8 cellular contexts compared by ENCODE assay signal in the genomic region with DNA sequence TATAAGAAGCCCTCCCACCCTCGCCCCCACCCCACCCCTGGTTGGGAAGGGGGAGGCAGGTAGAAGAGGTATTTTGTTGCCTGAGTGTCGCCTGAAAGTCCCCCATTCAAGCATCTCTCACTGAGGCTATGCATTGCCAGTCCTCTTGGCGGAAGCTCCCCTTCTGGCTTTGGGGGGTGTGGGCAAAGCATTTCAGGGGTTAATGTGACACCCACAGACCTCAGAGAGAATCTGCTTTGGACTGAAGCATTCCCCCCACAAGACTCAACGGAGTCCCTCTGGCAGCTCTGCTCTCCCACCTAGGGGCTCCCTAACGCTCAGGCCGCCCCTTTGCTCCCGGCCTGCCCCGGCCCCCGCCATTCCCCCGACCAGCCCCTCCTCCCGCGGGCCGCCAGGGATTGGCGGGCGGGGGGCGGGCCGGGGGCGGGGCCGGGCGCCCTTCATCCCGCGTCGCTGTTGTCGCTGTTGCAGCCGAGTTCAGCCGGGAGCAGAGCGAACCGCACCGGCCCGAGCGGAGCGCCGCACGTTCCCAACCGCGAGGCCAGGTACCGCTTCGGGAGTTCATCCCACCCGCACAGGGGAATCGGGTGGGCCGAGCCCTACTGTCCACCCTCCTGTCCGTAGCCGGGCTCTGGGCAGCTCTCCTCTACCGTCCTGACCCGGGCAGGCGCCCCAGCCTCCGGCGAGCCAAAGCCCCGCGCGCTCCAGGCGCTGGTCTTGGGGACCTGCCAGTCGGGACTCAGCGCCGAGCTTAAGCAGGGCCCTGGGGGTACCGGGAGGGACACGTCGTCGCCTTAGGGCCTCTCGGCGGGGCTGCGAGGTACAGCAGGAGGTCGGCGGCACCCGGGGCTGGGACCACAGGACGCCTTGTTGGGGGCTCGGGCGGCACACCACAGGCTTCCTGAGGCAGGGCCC. TPM values are rescaled to one million over a fixed set of nuclear protein-coding genes. Genes with fewer than 3 reads are reported as not detected.
DNase-seq lines count a peak whose midpoint lies in the region; ATAC-seq and TF ChIP-seq lines count a peak whose summit lies in the region.

SLC38A3 (plus strand) TSS at position 468 of the 915 bp plus-strand sequence. CDS start 8,929 bp downstream, outside the sequence.

- no peak within 1 kb of the TSS for H3K4me3 Mint-ChIP-seq in activated naive CD8-positive, alpha-beta T cell treated with anti-CD3 and anti-CD28 coated beads, Interleukin-2, amount 10 ng/mL, durations not matched to agents 7 days and 5 days

- no peaks in the 10 kb centered on the region for H3K4me1 Mint-ChIP-seq in activated naive CD8-positive, alpha-beta T cell treated with anti-CD3 and anti-CD28 coated beads, Interleukin-2, amount 10 ng/mL, durations not matched to agents 7 days and 5 days

- H3K27ac ChIP-seq in iPS DF 6.9 (ENCODE audit: low read length) (no peak within 1 kb of the TSS), spleen (no peak within 1 kb of the TSS)

- no peaks in the 10 kb centered on the region for H3K36me3 ChIP-seq in iPS DF 6.9 (ENCODE audit: control insufficient read depth, insufficient read depth, low read length)
- H3K36me3 ChIP-seq in spleen: no peaks in the 10 kb centered on the region

- H3K27me3 Mint-ChIP-seq in activated naive CD8-positive, alpha-beta T cell treated with anti-CD3 and anti-CD28 coated beads, Interleukin-2, amount 10 ng/mL, durations not matched to agents 7 days and 5 days: peaks cover 52% of the 10 kb centered on the region

- no peaks in the 10 kb centered on the region for H3K9me3 ChIP-seq in iPS DF 6.9 (ENCODE audit: control insufficient read depth, insufficient read depth, low read length)
- H3K9me3 ChIP-seq in spleen: no peaks in the 10 kb centered on the region

- no CpG with 5 or more reads among the region's 68 CpGs for whole genome bisulfite sequencing in iPS DF 6.9 (ENCODE audit: insufficient coverage, insufficient read length)
- WGBS in spleen, 5 donors: 3 to 15% (median 3%) methylated on average over 15 to 68 of the region's 68 CpGs

- no peaks in the 10 kb centered on the region for H3K9me3 Mint-ChIP-seq in activated naive CD8-positive, alpha-beta T cell treated with anti-CD3 and anti-CD28 coated beads, Interleukin-2, amount 10 ng/mL, durations not matched to agents 7 days and 5 days

- ATAC-seq in activated naive CD8-positive, alpha-beta T cell treated with anti-CD3 and anti-CD28 coated beads, Interleukin-2, amount 10 ng/mL, durations not matched to agents 7 days and 5 days (ENCODE audit: low read depth): peak; percentile 43
- no peak for ATAC-seq in GM19452 (IDR thresholded peaks at IDR 0.05; ENCODE audit: unreplicated experiment)
- ATAC-seq in HG03108 (IDR thresholded peaks at IDR 0.05; ENCODE audit: unreplicated experiment): no peak

- no peaks in the 10 kb centered on the region for H3K36me3 Mint-ChIP-seq in activated naive CD8-positive, alpha-beta T cell treated with anti-CD3 and anti-CD28 coated beads, Interleukin-2, amount 10 ng/mL, durations not matched to agents 7 days and 5 days

- H3K4me3 ChIP-seq in iPS DF 6.9 (ENCODE audit: low read length) (peak within 1 kb of the TSS; percentile 28; the same call in 1 of the 2 replicates), spleen (peak within 1 kb of the TSS; percentile 4 to 60 (median 25))

- no peak for TF ChIP-seq POLR2A in spleen (IDR thresholded peaks at IDR 0.05)

- H3K4me1 ChIP-seq in iPS DF 6.9 (ENCODE audit: control insufficient read depth, insufficient read depth, low read length) (peaks cover 4% of the 10 kb centered on the region), spleen (peaks cover 11 to 22% (median 16%) of the 10 kb centered on the region in 6 donors)

- no peak within 1 kb of the TSS for H3K27ac Mint-ChIP-seq in activated naive CD8-positive, alpha-beta T cell treated with anti-CD3 and anti-CD28 coated beads, Interleukin-2, amount 10 ng/mL, durations not matched to agents 7 days and 5 days

- H3K27me3 ChIP-seq in iPS DF 6.9 (ENCODE audit: control insufficient read depth, insufficient read depth, low read length) (peaks cover 3% of the 10 kb centered on the region; the same call in 1 of the 2 replicates), spleen (replicated peaks in 1 of 7) (peaks cover 0 to 83% (median 51%) of the 10 kb centered on the region in 7 donors)

- POLR2A ChIA-PET in activated naive CD8-positive, alpha-beta T cell treated with anti-CD3 and anti-CD28 coated beads, Interleukin-2, amount 10 ng/mL, durations not matched to agents 7 days and 5 days (lab: Charles Lee): interaction anchor here (2.7 kb wide), 1 partner anchor 10 kb away, joined by 10 read pairs; no protein-coding TSS in a partner anchor

- DNase-seq in activated CD8-positive, alpha-beta memory T cell treated with anti-CD3 and anti-CD28 coated beads for 24 hours: peak; percentile 68
- no peak for DNase-seq in activated CD8-positive, alpha-beta memory T cell treated with anti-CD3 and anti-CD28 coated beads, Interleukin-2, amount 50 U/mL, for 48 hours
- DNase-seq in activated naive CD8-positive, alpha-beta T cell treated with anti-CD3 and anti-CD28 coated beads, Interleukin-2, amount 10 ng/mL, durations not matched to agents 7 days and 5 days: peak; percentile 50
- DNase-seq in iPS DF 6.9 (ENCODE audit: low read depth, low spot score) (no peak), spleen (no peak)
- DNase-seq in activated CD4-positive, alpha-beta T cell treated with anti-CD3 and anti-CD28 coated beads for 1 hour: no peak

- TF ChIP-seq CTCF in spleen (IDR thresholded peaks at IDR 0.05 in 8 of 11, conservative IDR thresholded peaks at IDR 0.05 in 3 of 11): no peak

- intact Hi-C loops in spleen (cut with DNase I; ENCODE audit: low total_unique reads): no loop called here

RNA-seq across cellular contexts. Expression of gene SLC38A3, which starts in this region (rescaled TPM):
- not detected for total RNA-seq in activated naive CD8-positive, alpha-beta T cell treated with anti-CD3 and anti-CD28 coated beads, Interleukin-2, amount 10 ng/mL, durations not matched to agents 7 days and 5 days
- total RNA-seq in spleen: not detected
- under 1 TPM in 2 of 3 donors, not detected in 1; 0.02 to 0.07 TPM for polyA plus RNA-seq in spleen

Comparison
In these comparisons a context has a peak if more than half of its experiments do, and no peak if none do; other contexts are left out.
1. Peak in DNase-seq and ATAC-seq in activated naive CD8-positive, alpha-beta T cell treated with anti-CD3 and anti-CD28 coated beads, Interleukin-2, amount 10 ng/mL, durations not matched to agents 7 days and 5 days; RNA of the gene not detected or under 1 TPM.